ENCODE assay signal across 1 cellular context in the genomic region with DNA sequence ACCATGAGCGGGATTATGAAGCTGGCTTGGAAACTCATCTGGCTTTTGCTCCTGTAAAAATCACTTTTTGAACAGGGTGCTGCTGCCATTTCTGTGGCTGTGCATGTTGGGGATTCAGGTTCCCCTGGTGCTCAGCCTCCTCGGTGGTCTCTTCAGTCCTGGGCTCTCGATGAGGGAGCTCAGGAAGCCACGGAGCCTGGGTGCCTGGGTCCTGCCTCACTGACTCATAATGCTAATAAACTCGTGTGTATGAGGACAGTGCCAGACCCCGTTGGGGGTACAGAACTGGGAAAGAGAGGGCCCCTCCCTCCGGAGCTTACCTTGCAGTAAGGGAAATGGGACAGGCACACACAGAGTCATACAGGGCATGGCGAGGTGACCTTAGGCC.
TF ChIP-seq lines count a peak whose summit lies in the region.

No MANE protein-coding gene starts in this region.

TF ChIP-seq in H1, 55 proteins besides CTCF, POLR2A, EP300 and RAD21:
- TF ChIP-seq EGR1 (IDR thresholded peaks at IDR 0.05; ENCODE audit: borderline replicate concordance, low read depth, low read length) (no peak), TEAD4 (IDR thresholded peaks at IDR 0.05; ENCODE audit: low read depth, low read length) (no peak), RBBP5 (IDR thresholded peaks at IDR 0.05; ENCODE audit: borderline replicate concordance, low read depth, low read length) (no peak), TCF12 (IDR thresholded peaks at IDR 0.05; ENCODE audit: low read depth, low read length) (no peak), CBX8 (IDR thresholded peaks at IDR 0.05; ENCODE audit: borderline replicate concordance, low read depth, low read length) (no peak), POU5F1 (IDR thresholded peaks at IDR 0.05; ENCODE audit: low read depth, low read length) (no peak), SAP30 (IDR thresholded peaks at IDR 0.05; ENCODE audit: insufficient read depth, insufficient replicate concordance, low read length) (no peak), BCL11A (IDR thresholded peaks at IDR 0.05; ENCODE audit: low read depth in 2 of 2, low read length in 2 of 2) (no peak), KDM1A (IDR thresholded peaks at IDR 0.05; ENCODE audit: borderline replicate concordance, low read length) (no peak)
